18 cellular contexts compared by ENCODE assay signal in genomic region chr17:17575360-17576251, GRCh38. TPM values are rescaled to one million over a fixed set of nuclear protein-coding genes. Genes with fewer than 3 reads are reported as not detected.
DNase-seq lines count a peak whose midpoint lies in the region; ATAC-seq and TF ChIP-seq lines count a peak whose summit lies in the region.
"Had no signal": no experiment of that assay in that cellular context is flagged by ENCODE, and none has a peak within 500 bp of the region (broad histone marks: within the 10 kb centered on the region; RNA-seq: fewer than 3 reads in every experiment).

No MANE protein-coding gene starts in this region.

- H3K4me3 ChIP-seq in WERI-Rb-1 (ENCODE audit: low read depth, low read length), result no peak overlapping the region
- H3K4me3 ChIP-seq in gastroesophageal sphincter, result no peak overlapping the region
- H3K4me3 ChIP-seq in aorta (ENCODE audit: low read length in 2 of 2), result no peak overlapping the region
- H3K4me3 ChIP-seq: body of pancreas, transverse colon had no signal

- H3K27ac ChIP-seq in WERI-Rb-1, result peak overlapping the region; percentile 73
- no peak overlapping the region for H3K27ac ChIP-seq in gastroesophageal sphincter
- no peak overlapping the region for H3K27ac ChIP-seq in aorta (ENCODE audit: low read depth in 1 of 2, low read length in 2 of 2)
- H3K27ac ChIP-seq: body of pancreas, transverse colon had no signal

- TF ChIP-seq EP300 in gastroesophageal sphincter (IDR thresholded peaks at IDR 0.05), result no peak

- H3K36me3 Mint-ChIP-seq in T-helper 2 cell treated with Interferon-gamma antibody and Interleukin-4, amounts not matched to agents 5 μg/mL and 100 μg/mL, for 36 hours (ENCODE audit: low read depth), result no peaks in the 10 kb centered on the region

- H3K4me1 Mint-ChIP-seq in T-helper 2 cell treated with Interferon-gamma antibody and Interleukin-4, amounts not matched to agents 5 μg/mL and 100 μg/mL, for 36 hours (ENCODE audit: low read depth), result no peaks in the 10 kb centered on the region

- DNase-seq in EH (ENCODE audit: low read depth) (peak; percentile 51), WERI-Rb-1 (peak; percentile 74), sciatic nerve (ENCODE audit: low spot score) (no peak), aorta (no peak), RKO (ENCODE audit: low spot score) (no peak), SHP77 (lab: John Stamatoyannopoulos, UW) (no peak)
- no peak for DNase-seq in T-helper 2 cell treated with Interferon-gamma antibody and Interleukin-4, amounts not matched to agents 5 μg/mL and 100 μg/mL, for 36 hours (ENCODE audit: low spot score)
- DNase-seq: activated CD8-positive, alpha-beta memory T cell treated with anti-CD3 and anti-CD28 coated beads, Interleukin-2, amount 50 U/mL, for 4 hours; activated naive CD4-positive, alpha-beta T cell; body of pancreas; midbrain; NCI-H1417 treated with DMSO at 0.1 percent for 48 hours; NK-92 treated with Interleukin-12 subunit alpha and Interleukin-12 subunit beta, amount 100 ng/mL, for 24 hours; SIG-M5; stimulated activated CD4-positive, alpha-beta T cell treated with anti-CD3 and anti-CD28 coated beads, Interleukin-4, amount 100 ng/mL, for 1 hour; stimulated activated CD8-positive, alpha-beta memory T cell treated with anti-CD3 and anti-CD28 coated beads, Interleukin-4, amount 100 ng/mL, for 48 hours; transverse colon had no signal

- 40 to 78% methylated on average over 1 to 4 of the region's 16 CpGs for WGBS in gastroesophageal sphincter (ENCODE audit: low coverage in 1 of 2), 2 donors
- 88 to 93% methylated on average over 16 of the region's 16 CpGs for WGBS in aorta, 2 donors

- no peak for TF ChIP-seq POLR2A in gastroesophageal sphincter (IDR thresholded peaks at IDR 0.05)

- no peak overlapping the region for H3K4me3 Mint-ChIP-seq in T-helper 2 cell treated with Interferon-gamma antibody and Interleukin-4, amounts not matched to agents 5 μg/mL and 100 μg/mL, for 36 hours

- H3K4me1 ChIP-seq in gastroesophageal sphincter (no peaks in the 10 kb centered on the region), aorta (ENCODE audit: control insufficient read depth in 1 of 2, insufficient read depth in 2 of 2, low read length in 2 of 2) (no peaks in the 10 kb centered on the region)
- H3K4me1 ChIP-seq: transverse colon had no signal

- no peak for TF ChIP-seq CTCF in WERI-Rb-1 (IDR thresholded peaks at IDR 0.05; ENCODE audit: low read depth, low read length)
- no peak for TF ChIP-seq CTCF in gastroesophageal sphincter (IDR thresholded peaks at IDR 0.05)

- H3K27me3 Mint-ChIP-seq in T-helper 2 cell treated with Interferon-gamma antibody and Interleukin-4, amounts not matched to agents 5 μg/mL and 100 μg/mL, for 36 hours (ENCODE audit: low read depth), result no peaks in the 10 kb centered on the region

- intact Hi-C loops in sciatic nerve (cut with DNase I) (no loop called here), aorta (cut with DNase I) (no loop called here)

- H3K9me3 ChIP-seq in WERI-Rb-1 (ENCODE audit: severe bottlenecking), result no peaks in the 10 kb centered on the region
- H3K9me3 ChIP-seq in gastroesophageal sphincter, result no peaks in the 10 kb centered on the region
- H3K9me3 ChIP-seq in aorta (ENCODE audit: control insufficient read depth, low read length), result no peaks in the 10 kb centered on the region
- H3K9me3 ChIP-seq: body of pancreas, transverse colon had no signal

- no peak overlapping the region for H3K27ac Mint-ChIP-seq in T-helper 2 cell treated with Interferon-gamma antibody and Interleukin-4, amounts not matched to agents 5 μg/mL and 100 μg/mL, for 36 hours

- ATAC-seq in gastroesophageal sphincter, result peak; percentile 32
- peak; percentile 79 for ATAC-seq in sciatic nerve
- no peak for ATAC-seq in aorta (ENCODE audit: low FRiP score)
- ATAC-seq: body of pancreas had no signal

- H3K36me3 ChIP-seq in WERI-Rb-1 (peaks cover 13% of the 10 kb centered on the region), gastroesophageal sphincter (peaks cover 0 to 30% of the 10 kb centered on the region in 2 donors), aorta (ENCODE audit: control insufficient read depth in 1 of 2, insufficient read depth in 2 of 2, low read length in 1 of 2) (peaks cover 0 to 2% of the 10 kb centered on the region in 2 donors)
- H3K36me3 ChIP-seq: transverse colon had no signal

- H3K27me3 ChIP-seq in WERI-Rb-1 (ENCODE audit: insufficient read depth, low read depth, severe bottlenecking), result no peaks in the 10 kb centered on the region
- H3K27me3 ChIP-seq in gastroesophageal sphincter, result no peaks in the 10 kb centered on the region
- H3K27me3 ChIP-seq in aorta (ENCODE audit: control insufficient read depth in 1 of 2, insufficient read depth in 2 of 2, low read length in 1 of 2), result no peaks in the 10 kb centered on the region
- H3K27me3 ChIP-seq: body of pancreas, transverse colon had no signal

- H3K9me3 Mint-ChIP-seq in T-helper 2 cell treated with Interferon-gamma antibody and Interleukin-4, amounts not matched to agents 5 μg/mL and 100 μg/mL, for 36 hours, result no peaks in the 10 kb centered on the region

RNA-seq across cellular contexts. Expression of gene PEMT, which starts 15.9 kb away (rescaled TPM):
- total RNA-seq in gastroesophageal sphincter (10 to 100 TPM in 3 of 4 donors, 1 to 10 TPM in 1; 8.6 to 20.7 (median 17.5) TPM), sciatic nerve (27.6 TPM), aorta (10 to 100 TPM; 15.3 to 17.7 TPM)
- 10 to 100 TPM in 1 of 2 donors, 1 to 10 TPM in 1; 4.5 to 23.8 TPM for polyA plus RNA-seq in aorta

Comparison
In these comparisons a context has a peak if more than half of its experiments do, and no peak if none do; other contexts are left out.
1. DNase-seq: peak in EH (single experiment) and WERI-Rb-1 (single experiment); none in sciatic nerve (single experiment), T-helper 2 cell treated with Interferon-gamma antibody and Interleukin-4, amounts not matched to agents 5 μg/mL and 100 μg/mL, for 36 hours (single experiment), aorta (0 of 2), RKO (single experiment) and SHP77 (0 of 2).